Comparison of ENCODE assay signal across 9 cellular contexts in genomic region chr1:247007511-247008405, GRCh38. TPM values are rescaled to one million over a fixed set of nuclear protein-coding genes. Genes with fewer than 3 reads are reported as not detected.
DNase-seq lines count a peak whose midpoint lies in the region; ATAC-seq and TF ChIP-seq lines count a peak whose summit lies in the region.
"Had no signal": no experiment of that assay in that cellular context is flagged by ENCODE, and none has a peak within 500 bp of the region (broad histone marks: within the 10 kb centered on the region; RNA-seq: fewer than 3 reads in every experiment).

ZNF695 (minus strand) TSS chr1:247008057; CDS start chr1:247007908, 149 bp downstream.

- no peak within 1 kb of the TSS for H3K27ac ChIP-seq in right lobe of liver
- H3K27ac ChIP-seq: KMS-11 had no signal

- no peaks in the 10 kb centered on the region for H3K36me3 ChIP-seq in right lobe of liver

- no peaks in the 10 kb centered on the region for H3K4me1 ChIP-seq in right lobe of liver

- TF ChIP-seq POLR2A in right lobe of liver (IDR thresholded peaks at IDR 0.05), result no peak

- DNase-seq in AG08395 (ENCODE audit: low spot score) (peak; percentile 96), NCI-H2227 (lab: John Stamatoyannopoulos, UW; ENCODE audit: unreplicated experiment) (peak; percentile 97), ecto neural progenitor cell (ENCODE audit: low spot score) (peak; percentile 96), right lobe of liver (peak; percentile 57 to 82 (median 68))
- peak; percentile 17 to 39 for DNase-seq in activated CD4-positive, alpha-beta T cell treated with anti-CD3 and anti-CD28 coated beads for 24 hours (ENCODE audit: low read depth in 2 of 2)
- peak; percentile 39 for DNase-seq in stimulated activated CD4-positive, alpha-beta T cell treated with anti-CD3 and anti-CD28 coated beads, Interleukin-4, amount 100 ng/mL, for 1 hour

- ATAC-seq in GM18858 (IDR thresholded peaks at IDR 0.05; ENCODE audit: unreplicated experiment), result peak; percentile 99
- peak; percentile 100 for ATAC-seq in HG03045 (IDR thresholded peaks at IDR 0.05; ENCODE audit: unreplicated experiment)
- ATAC-seq in right lobe of liver, result peak; percentile 90 to 99 (median 94)

- WGBS in right lobe of liver (ENCODE audit: insufficient coverage, low coverage, low lambda C conversion rate, missing lambda C conversion rate), result 3% methylated on average over 11 of the region's 58 CpGs

- TF ChIP-seq CTCF in right lobe of liver (IDR thresholded peaks at IDR 0.05), result no peak

- peak within 1 kb of the TSS in 2 of 3 donors; percentile 21 to 48 for H3K4me3 ChIP-seq in right lobe of liver

- intact Hi-C loops in right lobe of liver (cut with DNase I), result no loop called here

- no peaks in the 10 kb centered on the region for H3K27me3 ChIP-seq in right lobe of liver

- H3K9me3 ChIP-seq in right lobe of liver, result peaks cover 0 to 3% (median 0%) of the 10 kb centered on the region in 4 donors

RNA-seq across cellular contexts. Expression of gene ZNF695, which starts in this region (rescaled TPM):
- total RNA-seq in right lobe of liver, result not detected

Comparison
In these comparisons a context has a peak if more than half of its experiments do, and no peak if none do; other contexts are left out.
1. Peak in DNase-seq, ATAC-seq and H3K4me3 ChIP-seq in right lobe of liver; RNA of the gene not detected or under 1 TPM.
2. DNase-seq: peak in every context shown above with its lines; median percentile 97 in NCI-H2227; 96 in AG08395; 96 in ecto neural progenitor cell; 68 in right lobe of liver; 39 in stimulated activated CD4-positive, alpha-beta T cell treated with anti-CD3 and anti-CD28 coated beads, Interleukin-4, amount 100 ng/mL, for 1 hour; 28 in activated CD4-positive, alpha-beta T cell treated with anti-CD3 and anti-CD28 coated beads for 24 hours.